Comparison of ENCODE assay signal across 26 cellular contexts in the genomic region with DNA sequence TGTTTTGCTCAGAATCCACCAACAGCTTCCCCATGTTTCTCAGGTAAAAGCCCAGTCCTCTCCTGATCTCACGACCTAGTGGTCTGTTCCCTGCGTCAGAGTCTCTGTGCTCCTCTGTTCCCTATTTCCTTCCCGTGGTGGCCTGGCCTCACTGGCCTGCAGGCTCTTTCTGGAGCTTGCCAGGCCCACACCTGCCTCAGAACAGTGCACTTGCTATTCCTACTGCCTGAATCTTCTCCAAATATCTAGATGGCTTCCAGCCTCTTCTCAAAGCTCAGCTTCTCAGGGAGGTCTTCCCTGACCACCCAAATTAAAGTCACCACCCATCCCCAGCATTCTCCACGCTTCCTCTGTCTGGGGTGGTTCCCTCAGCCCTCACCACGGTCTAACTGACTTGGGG.
"Had no signal": no experiment of that assay in that cellular context is flagged by ENCODE, and none has a peak within 500 bp of the region (broad histone marks: within the 10 kb centered on the region; RNA-seq: fewer than 3 reads in every experiment).

No MANE protein-coding gene starts in this region.

- H3K36me3 ChIP-seq: brain microvascular endothelial cell, tibial nerve had no signal

- ATAC-seq: activated CD4-positive, CD25-positive, alpha-beta regulatory T cell treated with anti-CD3 and anti-CD28 coated beads, Interleukin-2, amount 50 U/mL, for 24 hours; activated T-cell treated with anti-CD3 and anti-CD28 coated beads, Interleukin-2, amount 50 U/mL, for 4 hours; activated T-helper 17 cell treated with anti-CD3 and anti-CD28 coated beads, Interleukin-2, amount 50 U/mL, for 72 hours; esophagus mucosa; naive thymus-derived CD8-positive, alpha-beta T cell; right cardiac atrium; T-cell had no signal

- H3K36me3 Mint-ChIP-seq: activated CD4-positive, alpha-beta memory T cell treated with anti-CD3 and anti-CD28 coated beads for 36 hours; immature natural killer cell; naive thymus-derived CD8-positive, alpha-beta T cell; T-cell had no signal

- H3K27ac Mint-ChIP-seq: activated CD4-positive, alpha-beta memory T cell treated with anti-CD3 and anti-CD28 coated beads for 36 hours; activated CD4-positive, alpha-beta T cell treated with anti-CD3 and anti-CD28 coated beads, Interleukin-2, amount 10 ng/mL, durations not matched to agents 24 days and 14 days; activated T-helper 17 cell treated with anti-CD3 and anti-CD28 coated beads, Interleukin-2, amount 50 U/mL, for 72 hours; endodermal cell; immature natural killer cell; T-cell; T-helper 2 cell treated with Interferon-gamma antibody and Interleukin-4, amounts not matched to agents 5 μg/mL and 100 μg/mL, for 36 hours had no signal

- H3K4me1 ChIP-seq: tibial nerve had no signal

- DNase-seq: activated CD4-positive, alpha-beta memory T cell treated with anti-CD3 and anti-CD28 coated beads for 36 hours; activated CD4-positive, alpha-beta T cell treated with anti-CD3 and anti-CD28 coated beads, Interleukin-2, amount 10 ng/mL, durations not matched to agents 24 days and 14 days; activated gamma-delta T cell treated with Interleukin-2 at 50 U/mL for 16 hours; activated naive CD4-positive, alpha-beta T cell treated with anti-CD3 and anti-CD28 coated beads, Interleukin-2, amount 50 U/mL, for 16 hours; activated T-cell treated with anti-CD3 and anti-CD28 coated beads, Interleukin-2, amount 50 U/mL, for 4 hours; amniotic stem cell; brain microvascular endothelial cell; caudate nucleus; cortex of kidney; foreskin fibroblast; hippocampal formation; immature natural killer cell; midbrain; naive thymus-derived CD8-positive, alpha-beta T cell; posterior cingulate gyrus; right cardiac atrium; stimulated activated CD4-positive, alpha-beta T cell treated with anti-CD3 and anti-CD28 coated beads, Interleukin-15, amount 100 ng/mL, for 24 hours; stimulated activated CD4-positive, alpha-beta T cell treated with anti-CD3 and anti-CD28 coated beads, Interleukin-2, amount 100 ng/mL, for 24 hours; stimulated activated naive CD4-positive, alpha-beta T cell treated with Interleukin-2 at 50 U/mL for 16 hours; T-cell had no signal

- H3K4me3 ChIP-seq: tibial nerve had no signal

- H3K27me3 ChIP-seq: brain microvascular endothelial cell, tibial nerve had no signal

- H3K9me3 ChIP-seq: tibial nerve had no signal

- H3K4me1 Mint-ChIP-seq: endodermal cell, immature natural killer cell had no signal

- H3K9me3 Mint-ChIP-seq: activated CD4-positive, alpha-beta memory T cell treated with anti-CD3 and anti-CD28 coated beads for 36 hours; activated CD4-positive, alpha-beta T cell treated with anti-CD3 and anti-CD28 coated beads, Interleukin-2, amount 10 ng/mL, durations not matched to agents 24 days and 14 days; activated T-cell treated with anti-CD3 and anti-CD28 coated beads, Interleukin-2, amount 50 U/mL, for 4 hours; activated T-helper 17 cell treated with anti-CD3 and anti-CD28 coated beads, Interleukin-2, amount 50 U/mL, for 72 hours; endodermal cell; immature natural killer cell; naive thymus-derived CD8-positive, alpha-beta T cell; T-cell; T-helper 2 cell treated with Interferon-gamma antibody and Interleukin-4, amounts not matched to agents 5 μg/mL and 100 μg/mL, for 36 hours had no signal

- H3K27me3 Mint-ChIP-seq: activated CD4-positive, alpha-beta memory T cell treated with anti-CD3 and anti-CD28 coated beads for 36 hours had no signal

- H3K4me3 Mint-ChIP-seq: activated CD4-positive, alpha-beta memory T cell treated with anti-CD3 and anti-CD28 coated beads for 36 hours; activated CD4-positive, alpha-beta T cell treated with anti-CD3 and anti-CD28 coated beads, Interleukin-2, amount 10 ng/mL, durations not matched to agents 24 days and 14 days; activated T-cell treated with anti-CD3 and anti-CD28 coated beads, Interleukin-2, amount 50 U/mL, for 4 hours; activated T-helper 17 cell treated with anti-CD3 and anti-CD28 coated beads, Interleukin-2, amount 50 U/mL, for 72 hours; endodermal cell; immature natural killer cell; naive thymus-derived CD8-positive, alpha-beta T cell; T-cell; T-helper 2 cell treated with Interferon-gamma antibody and Interleukin-4, amounts not matched to agents 5 μg/mL and 100 μg/mL, for 36 hours had no signal
